Comparison of ENCODE assay signal across 9 cellular contexts in the genomic region with DNA sequence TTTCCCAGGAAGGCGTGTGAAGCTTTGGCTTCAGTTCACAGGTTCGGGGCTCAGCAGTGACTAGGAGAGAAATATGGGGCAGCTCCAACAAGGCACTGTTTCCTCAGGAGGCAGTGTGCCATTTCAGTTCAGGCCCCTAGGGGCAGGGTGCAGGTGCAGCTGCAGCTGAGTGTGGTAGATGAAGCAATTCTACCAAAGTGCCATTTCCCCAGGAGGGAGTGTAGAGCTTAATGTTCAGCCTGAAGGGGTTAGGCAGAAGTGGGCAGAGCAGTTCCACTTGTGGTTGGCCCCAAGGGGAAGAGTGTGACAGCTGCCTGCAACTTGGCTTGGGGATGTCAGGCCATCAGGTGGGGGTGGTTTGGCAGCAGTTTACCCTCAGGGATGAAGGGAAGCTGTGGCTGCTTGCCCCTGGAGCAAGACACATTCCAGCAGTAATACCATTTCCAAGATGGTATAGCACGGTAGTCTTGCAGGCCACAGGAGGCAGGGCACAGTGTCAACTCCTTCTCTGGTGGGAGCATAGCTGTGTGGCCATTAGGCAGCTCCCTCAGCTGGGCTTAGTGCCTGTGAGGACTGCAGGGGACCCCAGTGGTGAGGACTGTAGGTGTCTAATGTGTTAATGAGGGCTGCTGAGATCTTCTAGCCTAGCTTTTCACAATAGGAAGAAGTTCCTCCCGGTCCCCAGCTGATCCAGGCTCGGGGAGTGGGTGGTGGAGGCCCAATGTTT. TPM values are rescaled to one million over a fixed set of nuclear protein-coding genes. Genes with fewer than 3 reads are reported as not detected.
DNase-seq lines count a peak whose midpoint lies in the region; ATAC-seq and TF ChIP-seq lines count a peak whose summit lies in the region.
"Had no signal": no experiment of that assay in that cellular context is flagged by ENCODE, and none has a peak within 500 bp of the region (broad histone marks: within the 10 kb centered on the region; RNA-seq: fewer than 3 reads in every experiment).

No MANE protein-coding gene starts in this region.

- H3K4me3 ChIP-seq in uterus (no peak overlapping the region), psoas muscle (no peak overlapping the region), aorta (ENCODE audit: low read length in 2 of 2) (no peak overlapping the region)

- no peak for TF ChIP-seq POLR2A in uterus (IDR thresholded peaks at IDR 0.05)

- H3K4me3 Mint-ChIP-seq in CD4-positive, alpha-beta T cell: no peak overlapping the region

- CTCF ChIA-PET in CD4-positive, alpha-beta T cell (lab: Charles Lee): no interaction called here

- no peak for DNase-seq in CD4-positive, alpha-beta T cell
- peak; percentile 59 for DNase-seq in NCI-H69 (lab: John Stamatoyannopoulos, UW)
- DNase-seq in glomerular visceral epithelial cell (ENCODE audit: extremely low spot score): peak; percentile 1
- no peak for DNase-seq in uterus
- DNase-seq in psoas muscle: no peak
- DNase-seq in aorta: no peak

- TF ChIP-seq CTCF in CD4-positive, alpha-beta T cell (IDR thresholded peaks at IDR 0.05): no peak
- TF ChIP-seq CTCF in uterus (IDR thresholded peaks at IDR 0.05): no peak
- TF ChIP-seq CTCF in psoas muscle (IDR thresholded peaks at IDR 0.05): no peak

- H3K27ac Mint-ChIP-seq in CD4-positive, alpha-beta T cell: no peak overlapping the region

- POLR2A ChIA-PET in CD4-positive, alpha-beta T cell (lab: Charles Lee): no interaction called here

- ATAC-seq in CD4-positive, alpha-beta T cell (ENCODE audit: poor library complexity): peak; percentile 29
- ATAC-seq in GM18868 (IDR thresholded peaks at IDR 0.05; ENCODE audit: unreplicated experiment): peak; percentile 98
- peak; percentile 98 for ATAC-seq in HG02981 (IDR thresholded peaks at IDR 0.05; ENCODE audit: unreplicated experiment)
- ATAC-seq in psoas muscle: no peak
- ATAC-seq in aorta (ENCODE audit: low FRiP score): no peak

- H3K36me3 Mint-ChIP-seq in CD4-positive, alpha-beta T cell (ENCODE audit: low read depth): no peaks in the 10 kb centered on the region

- no peaks in the 10 kb centered on the region for H3K9me3 ChIP-seq in CD4-positive, alpha-beta T cell (ENCODE audit: control insufficient read depth, low read length)
- H3K9me3 ChIP-seq in uterus (no peaks in the 10 kb centered on the region), psoas muscle (no peaks in the 10 kb centered on the region), aorta (ENCODE audit: control insufficient read depth, low read length) (no peaks in the 10 kb centered on the region)

- peaks cover 7% of the 10 kb centered on the region for H3K27me3 Mint-ChIP-seq in CD4-positive, alpha-beta T cell

- H3K4me1 Mint-ChIP-seq in CD4-positive, alpha-beta T cell (ENCODE audit: low read depth): no peaks in the 10 kb centered on the region

- no peaks in the 10 kb centered on the region for H3K9me3 Mint-ChIP-seq in CD4-positive, alpha-beta T cell

- intact Hi-C loops in CD4-positive, alpha-beta T cell (cut with DNase I, micrococcal nuclease): no loop called here
- intact Hi-C loops in uterus (cut with DNase I; ENCODE audit: low total_unique reads) (no loop called here), psoas muscle (cut with DNase I) (no loop called here), aorta (cut with DNase I) (no loop called here)

- H3K4me1 ChIP-seq in uterus (no peaks in the 10 kb centered on the region), psoas muscle (no peaks in the 10 kb centered on the region), aorta (ENCODE audit: control insufficient read depth in 1 of 2, insufficient read depth in 2 of 2, low read length in 2 of 2) (no peaks in the 10 kb centered on the region)

- H3K27ac ChIP-seq in CD4-positive, alpha-beta T cell (ENCODE audit: low read depth, low read length): no peak overlapping the region
- no peak overlapping the region for H3K27ac ChIP-seq in uterus
- no peak overlapping the region for H3K27ac ChIP-seq in psoas muscle
- H3K27ac ChIP-seq in aorta (ENCODE audit: low read depth in 1 of 2, low read length in 2 of 2): no peak overlapping the region

- H3K36me3 ChIP-seq in uterus (no peaks in the 10 kb centered on the region), psoas muscle (ENCODE audit: insufficient read depth in 1 of 2, low read depth in 1 of 2) (no peaks in the 10 kb centered on the region), aorta (ENCODE audit: control insufficient read depth in 1 of 2, insufficient read depth in 2 of 2, low read length in 1 of 2) (no peaks in the 10 kb centered on the region)

- WGBS in psoas muscle, 3 donors: 23 to 33% (median 32%) methylated on average over 5 of the region's 5 CpGs
- WGBS in aorta, 2 donors: 43 to 47% methylated on average over 5 of the region's 5 CpGs

- H3K27me3 ChIP-seq in CD4-positive, alpha-beta T cell (ENCODE audit: control insufficient read depth, insufficient read depth, low read length): no peaks in the 10 kb centered on the region
- H3K27me3 ChIP-seq in uterus (no peaks in the 10 kb centered on the region), psoas muscle (ENCODE audit: insufficient read depth in 3 of 3, low read length in 2 of 3) (no peaks in the 10 kb centered on the region), aorta (ENCODE audit: control insufficient read depth in 1 of 2, insufficient read depth in 2 of 2, low read length in 1 of 2) (no peaks in the 10 kb centered on the region)

RNA-seq across cellular contexts. Expression of a gene that starts 34.7 kb away (rescaled TPM):
- total RNA-seq in CD4-positive, alpha-beta T cell: not detected
- total RNA-seq in uterus (not detected), psoas muscle (not detected), aorta (not detected)
- polyA plus RNA-seq in psoas muscle (not detected), aorta (not detected)
- total RNA-seq: fibroblast of lung had no signal
- polyA plus RNA-seq: fibroblast of lung had no signal

Comparison
In these comparisons a context has a peak if more than half of its experiments do, and no peak if none do; other contexts are left out.
1. ATAC-seq: peak in CD4-positive, alpha-beta T cell (single experiment), GM18868 (single experiment) and HG02981 (single experiment); none in psoas muscle (0 of 4) and aorta (single experiment).
2. DNase-seq: peak in NCI-H69 (single experiment) and glomerular visceral epithelial cell (single experiment); none in CD4-positive, alpha-beta T cell (0 of 10), uterus (0 of 2), psoas muscle (0 of 2) and aorta (0 of 2).